ENCODE assay signal across 30 cellular contexts in genomic region chr5:104265531-104266130, GRCh38.
DNase-seq lines count a peak whose midpoint lies in the region; TF ChIP-seq lines count a peak whose summit lies in the region.
"Had no signal": no experiment of that assay in that cellular context is flagged by ENCODE, and none has a peak within 500 bp of the region (broad histone marks: within the 10 kb centered on the region; RNA-seq: fewer than 3 reads in every experiment).

No MANE protein-coding gene starts in this region.

- no peaks in the 10 kb centered on the region for H3F3A ChIP-seq in smooth muscle cell (ENCODE audit: low read depth)

- H3K4me1 Mint-ChIP-seq in T-helper 2 cell treated with Interferon-gamma antibody and Interleukin-4, amounts not matched to agents 5 μg/mL and 100 μg/mL, for 36 hours (ENCODE audit: low read depth), result no peaks in the 10 kb centered on the region
- H3K4me1 Mint-ChIP-seq: activated CD4-positive, alpha-beta T cell treated with anti-CD3 and anti-CD28 coated beads, Interleukin-2, amount 10 ng/mL, durations not matched to agents 7 days and 5 days; memory B cell; naive B cell; stimulated activated naive B cell treated with anti-CD40 and anti-IgM and Interleukin-4, amounts not matched to agents 10 μg/mL and 1 μg/mL and 100 μg/mL, for 72 hours; T-helper 17 cell had no signal

- H3K27me3 ChIP-seq in adipocyte (replicated peaks; ENCODE audit: control insufficient read depth, insufficient read depth, low read length) (no peaks in the 10 kb centered on the region), smooth muscle cell (ENCODE audit: low read depth) (no peaks in the 10 kb centered on the region)
- H3K27me3 ChIP-seq: heart left ventricle, right atrium auricular region, SJSA1 had no signal

- no peak for TF ChIP-seq CTCF in smooth muscle cell (IDR thresholded peaks at IDR 0.05; ENCODE audit: borderline replicate concordance, insufficient read depth, poor library complexity, severe bottlenecking)

- no peaks in the 10 kb centered on the region for H3K36me3 ChIP-seq in adipocyte (ENCODE audit: control insufficient read depth, insufficient read depth, low read length, severe bottlenecking)
- H3K36me3 ChIP-seq in smooth muscle cell (ENCODE audit: low read depth), result no peaks in the 10 kb centered on the region
- H3K36me3 ChIP-seq: heart left ventricle, right atrium auricular region, SJSA1 had no signal

- no peaks in the 10 kb centered on the region for H3K27me3 Mint-ChIP-seq in T-helper 2 cell treated with Interferon-gamma antibody and Interleukin-4, amounts not matched to agents 5 μg/mL and 100 μg/mL, for 36 hours (ENCODE audit: low read depth)
- H3K27me3 Mint-ChIP-seq: activated CD4-positive, alpha-beta T cell treated with anti-CD3 and anti-CD28 coated beads, Interleukin-2, amount 10 ng/mL, durations not matched to agents 7 days and 5 days; dendritic cell treated with granulocyte-macrophage colony-stimulating factor and Interleukin-4, amounts not matched to agents 40 ng/mL and 50 ng/mL, for 4 days; memory B cell; naive B cell; stimulated activated naive B cell treated with anti-CD40 and anti-IgM and Interleukin-4, amounts not matched to agents 10 μg/mL and 1 μg/mL and 100 μg/mL, for 72 hours; T-helper 17 cell had no signal

- H3K4me3 ChIP-seq in adipocyte (ENCODE audit: low read length), result no peak overlapping the region
- H3K4me3 ChIP-seq in smooth muscle cell, result no peak overlapping the region
- H3K4me3 ChIP-seq: heart left ventricle, right atrium auricular region, SJSA1 had no signal

- no peak overlapping the region for H2AFZ ChIP-seq in smooth muscle cell (ENCODE audit: low read depth)

- peak; percentile 51 for DNase-seq in NCI-H82 (lab: John Stamatoyannopoulos, UW)
- DNase-seq in NCI-H82 treated with DMSO at 0.1 percent for 48 hours (lab: John Stamatoyannopoulos, UW; ENCODE audit: unreplicated experiment), result no peak
- peak; percentile 6 for DNase-seq in adipocyte (ENCODE audit: low read depth)
- DNase-seq in left kidney (ENCODE audit: low read depth, low spot score), result peak; percentile 72
- DNase-seq in smooth muscle cell (lab: John Stamatoyannopoulos, UW; ENCODE audit: unreplicated experiment), result no peak
- no peak for DNase-seq in NCI-H2107 treated with DMSO at 0.1 percent for 48 hours (lab: John Stamatoyannopoulos, UW; ENCODE audit: unreplicated experiment)
- DNase-seq in KBM-7, result no peak
- no peak for DNase-seq in T-helper 2 cell treated with Interferon-gamma antibody and Interleukin-4, amounts not matched to agents 5 μg/mL and 100 μg/mL, for 36 hours (ENCODE audit: low spot score)
- DNase-seq: activated CD4-positive, alpha-beta T cell treated with anti-CD3 and anti-CD28 coated beads, Interleukin-2, amount 10 ng/mL, durations not matched to agents 7 days and 5 days; activated naive CD4-positive, alpha-beta T cell treated with anti-CD3 and anti-CD28 coated beads for 36 hours; activated T-cell treated with anti-CD3 and anti-CD28 coated beads, Interleukin-2, amount 50 U/mL, for 72 hours; AML-193; amygdala; caudate nucleus; CD8-positive, alpha-beta T cell; DMS79; heart left ventricle; left colon; naive B cell; NCI-H1105; NCI-H510A; stimulated activated CD4-positive, alpha-beta T cell treated with anti-CD3 and anti-CD28 coated beads, Interleukin-12 subunit alpha, Interleukin-12 subunit beta, amount 100 ng/mL, for 4 hours; stimulated activated CD4-positive, alpha-beta T cell treated with anti-CD3 and anti-CD28 coated beads, Interleukin-4, amount 100 ng/mL, for 24 hours; stimulated activated naive B cell treated with anti-CD40 and anti-IgM and Interleukin-4, amounts not matched to agents 10 μg/mL and 1 μg/mL and 100 μg/mL, for 72 hours; T-helper 17 cell had no signal

- 68% methylated on average over 1 of the region's 1 CpG for WGBS in smooth muscle cell (ENCODE audit: low lambda C conversion rate)

- no peak overlapping the region for H3K4me3 Mint-ChIP-seq in T-helper 2 cell treated with Interferon-gamma antibody and Interleukin-4, amounts not matched to agents 5 μg/mL and 100 μg/mL, for 36 hours
- H3K4me3 Mint-ChIP-seq: activated CD4-positive, alpha-beta T cell treated with anti-CD3 and anti-CD28 coated beads, Interleukin-2, amount 10 ng/mL, durations not matched to agents 7 days and 5 days; activated naive CD4-positive, alpha-beta T cell treated with anti-CD3 and anti-CD28 coated beads for 36 hours; activated T-cell treated with anti-CD3 and anti-CD28 coated beads, Interleukin-2, amount 50 U/mL, for 72 hours; CD8-positive, alpha-beta T cell; dendritic cell treated with granulocyte-macrophage colony-stimulating factor and Interleukin-4, amounts not matched to agents 40 ng/mL and 50 ng/mL, for 4 days; memory B cell; naive B cell; stimulated activated naive B cell treated with anti-CD40 and anti-IgM and Interleukin-4, amounts not matched to agents 10 μg/mL and 1 μg/mL and 100 μg/mL, for 72 hours; T-helper 17 cell had no signal

- H3K4me2 ChIP-seq in smooth muscle cell, result no peak overlapping the region

- peak overlapping the region; percentile 48 for H3K27ac ChIP-seq in smooth muscle cell (ENCODE audit: low read depth)
- H3K27ac ChIP-seq: heart left ventricle, right atrium auricular region, SJSA1, VCaP had no signal

- H3K4me1 ChIP-seq in adipocyte (ENCODE audit: control insufficient read depth, insufficient read depth, low read length) (no peaks in the 10 kb centered on the region), smooth muscle cell (ENCODE audit: low read depth) (peaks cover 16% of the 10 kb centered on the region)
- H3K4me1 ChIP-seq: heart left ventricle, right atrium auricular region, SJSA1 had no signal

- H3K79me2 ChIP-seq in smooth muscle cell (ENCODE audit: low read depth), result no peaks in the 10 kb centered on the region

- H3K9me3 Mint-ChIP-seq in T-helper 2 cell treated with Interferon-gamma antibody and Interleukin-4, amounts not matched to agents 5 μg/mL and 100 μg/mL, for 36 hours, result no peaks in the 10 kb centered on the region
- H3K9me3 Mint-ChIP-seq: dendritic cell treated with granulocyte-macrophage colony-stimulating factor and Interleukin-4, amounts not matched to agents 40 ng/mL and 50 ng/mL, for 4 days had no signal

- no peaks in the 10 kb centered on the region for H3K9me3 ChIP-seq in adipocyte (ENCODE audit: control insufficient read depth, low read length)
- H3K9me3 ChIP-seq in smooth muscle cell (replicated peaks; ENCODE audit: low read depth), result no peaks in the 10 kb centered on the region
- H3K9me3 ChIP-seq: right atrium auricular region, SJSA1 had no signal

- H3K36me3 Mint-ChIP-seq in T-helper 2 cell treated with Interferon-gamma antibody and Interleukin-4, amounts not matched to agents 5 μg/mL and 100 μg/mL, for 36 hours (ENCODE audit: low read depth), result no peaks in the 10 kb centered on the region
- H3K36me3 Mint-ChIP-seq: CD8-positive, alpha-beta T cell; memory B cell; naive B cell; stimulated activated naive B cell treated with anti-CD40 and anti-IgM and Interleukin-4, amounts not matched to agents 10 μg/mL and 1 μg/mL and 100 μg/mL, for 72 hours had no signal

- in situ Hi-C loops in KBM-7 (cut with MboI; ENCODE audit: low pct_unique_long_range_greater_than_20kb, low sequenced_read_pairs), result no loop called here

- no peaks in the 10 kb centered on the region for H4K20me1 ChIP-seq in smooth muscle cell (ENCODE audit: low read depth)

- H3K9ac ChIP-seq in adipocyte (ENCODE audit: low read length) (no peak overlapping the region), smooth muscle cell (ENCODE audit: low read depth) (no peak overlapping the region)

- H3K27ac Mint-ChIP-seq in T-helper 2 cell treated with Interferon-gamma antibody and Interleukin-4, amounts not matched to agents 5 μg/mL and 100 μg/mL, for 36 hours, result no peak overlapping the region
- H3K27ac Mint-ChIP-seq: activated CD4-positive, alpha-beta T cell treated with anti-CD3 and anti-CD28 coated beads, Interleukin-2, amount 10 ng/mL, durations not matched to agents 7 days and 5 days; activated naive CD4-positive, alpha-beta T cell treated with anti-CD3 and anti-CD28 coated beads for 36 hours; activated T-cell treated with anti-CD3 and anti-CD28 coated beads, Interleukin-2, amount 50 U/mL, for 72 hours; CD8-positive, alpha-beta T cell; dendritic cell treated with granulocyte-macrophage colony-stimulating factor and Interleukin-4, amounts not matched to agents 40 ng/mL and 50 ng/mL, for 4 days; memory B cell; naive B cell; stimulated activated naive B cell treated with anti-CD40 and anti-IgM and Interleukin-4, amounts not matched to agents 10 μg/mL and 1 μg/mL and 100 μg/mL, for 72 hours; T-helper 17 cell had no signal

Comparison
In these comparisons a context has a peak if more than half of its experiments do, and no peak if none do; other contexts are left out.
1. DNase-seq: peak in NCI-H82 (single experiment), adipocyte (single experiment) and left kidney (single experiment); none in NCI-H82 treated with DMSO at 0.1 percent for 48 hours (single experiment), smooth muscle cell (single experiment), NCI-H2107 treated with DMSO at 0.1 percent for 48 hours (single experiment), KBM-7 (single experiment) and T-helper 2 cell treated with Interferon-gamma antibody and Interleukin-4, amounts not matched to agents 5 μg/mL and 100 μg/mL, for 36 hours (single experiment).